Comparison of ENCODE assay signal across 7 cellular contexts in genomic region chr17:39400547-39401411, GRCh38. TPM values are rescaled to one million over a fixed set of nuclear protein-coding genes. Genes with fewer than 3 reads are reported as not detected.
A peak's percentile ranks its signal among the peaks of the same experiment; 100 is the strongest.
DNase-seq lines count a peak whose midpoint lies in the region; ATAC-seq and TF ChIP-seq lines count a peak whose summit lies in the region.

No MANE protein-coding gene starts in this region.

- H4K20me1 ChIP-seq in neural cell (ENCODE audit: insufficient read depth) = no peaks in the 10 kb centered on the region

- no peaks in the 10 kb centered on the region for H3K27me3 ChIP-seq in neural cell (ENCODE audit: insufficient read depth, low read depth, low read length)

- peak overlapping the region; percentile 97 for H3K27ac ChIP-seq in neural cell (ENCODE audit: low read length)

- peak overlapping the region; percentile 66 for H3K4me2 ChIP-seq in neural cell (ENCODE audit: low read length)

- H3K36me3 ChIP-seq in neural cell (ENCODE audit: insufficient read depth, low read length) = no peaks in the 10 kb centered on the region

- no peaks in the 10 kb centered on the region for H3K9me2 ChIP-seq in neural cell (ENCODE audit: insufficient read depth, low read length)

- H3K9ac ChIP-seq in neural cell (ENCODE audit: low read length) = peak overlapping the region; percentile 98

- peak; percentile 16 for ATAC-seq in GM18511 (IDR thresholded peaks at IDR 0.05; ENCODE audit: unreplicated experiment)
- peak; percentile 2 for ATAC-seq in HG03439 (IDR thresholded peaks at IDR 0.05; ENCODE audit: unreplicated experiment)
- ATAC-seq in GM21447 (IDR thresholded peaks at IDR 0.05; ENCODE audit: unreplicated experiment) = no peak

- TF ChIP-seq CTCF in fibroblast of villous mesenchyme (IDR thresholded peaks at IDR 0.05; ENCODE audit: insufficient read depth, low read depth, low read length) = no peak
- TF ChIP-seq CTCF in neural cell (IDR thresholded peaks at IDR 0.05; ENCODE audit: poor library complexity, severe bottlenecking) = no peak

- no peak for TF ChIP-seq RAD21 in neural cell (conservative IDR thresholded peaks at IDR 0.05)

- H2AFZ ChIP-seq in neural cell (ENCODE audit: low read depth, low read length) = peak overlapping the region; percentile 40

- H3F3A ChIP-seq in neural cell (ENCODE audit: insufficient read depth, low read length, poor library complexity, severe bottlenecking) = no peaks in the 10 kb centered on the region

- TF ChIP-seq EP300 in neural cell (conservative IDR thresholded peaks at IDR 0.05; ENCODE audit: poor library complexity, severe bottlenecking) = no peak

- no peaks in the 10 kb centered on the region for H3K9me3 ChIP-seq in neural cell (ENCODE audit: low read length)

- H3K4me3 ChIP-seq in fibroblast of villous mesenchyme (ENCODE audit: low read depth, low read length) (peak overlapping the region; percentile 84), neural cell (ENCODE audit: low read length) (peak overlapping the region; percentile 99)

- H3K79me2 ChIP-seq in neural cell (replicated peaks; ENCODE audit: insufficient read depth, low read length) = peaks cover 50% of the 10 kb centered on the region

- DNase-seq in activated CD4-positive, alpha-beta T cell treated with anti-CD3 and anti-CD28 coated beads, Interleukin-2, amount 50 U/mL, for 1 hour = peak; percentile 12
- DNase-seq in fibroblast of villous mesenchyme (ENCODE audit: low read depth) (peak; percentile 13), UCSD-AML1 (lab: John Stamatoyannopoulos, UW; ENCODE audit: unreplicated experiment) (no peak)

TF ChIP-seq in neural cell, 6 proteins besides CTCF, POLR2A, EP300 and RAD21:
- TF ChIP-seq EZH2 (IDR thresholded peaks at IDR 0.05; ENCODE audit: borderline replicate concordance, insufficient read depth, low read length, poor library complexity, severe bottlenecking) (no peak), TAF1 (IDR thresholded peaks at IDR 0.05; ENCODE audit: low read depth) (no peak), POLR2AphosphoS5 (IDR thresholded peaks at IDR 0.05) (no peak), MXI1 (conservative IDR thresholded peaks at IDR 0.05; ENCODE audit: poor library complexity, severe bottlenecking) (no peak), REST (IDR thresholded peaks at IDR 0.05; ENCODE audit: borderline replicate concordance) (no peak), SMC3 (conservative IDR thresholded peaks at IDR 0.05; ENCODE audit: poor library complexity) (no peak)

RNA-seq across cellular contexts. Expression of gene FBXL20, which starts 0.6 kb away (rescaled TPM):
- 10.6 and 16.0 TPM in 2 replicates for total RNA-seq in fibroblast of villous mesenchyme
- 12.0 and 15.5 TPM in 2 replicates for polyA plus RNA-seq in neural cell
- polyA minus RNA-seq in neural cell = 30.7 and 48.7 TPM in 2 replicates

RNA-seq across cellular contexts. Expression of gene MED1, which starts 50.3 kb away (rescaled TPM):
- total RNA-seq in fibroblast of villous mesenchyme = 20.3 and 31.1 TPM in 2 replicates
- 16.4 and 18.7 TPM in 2 replicates for polyA plus RNA-seq in neural cell
- 39.4 and 54.2 TPM in 2 replicates for polyA minus RNA-seq in neural cell
